14 cellular contexts compared by ENCODE assay signal in the genomic region with DNA sequence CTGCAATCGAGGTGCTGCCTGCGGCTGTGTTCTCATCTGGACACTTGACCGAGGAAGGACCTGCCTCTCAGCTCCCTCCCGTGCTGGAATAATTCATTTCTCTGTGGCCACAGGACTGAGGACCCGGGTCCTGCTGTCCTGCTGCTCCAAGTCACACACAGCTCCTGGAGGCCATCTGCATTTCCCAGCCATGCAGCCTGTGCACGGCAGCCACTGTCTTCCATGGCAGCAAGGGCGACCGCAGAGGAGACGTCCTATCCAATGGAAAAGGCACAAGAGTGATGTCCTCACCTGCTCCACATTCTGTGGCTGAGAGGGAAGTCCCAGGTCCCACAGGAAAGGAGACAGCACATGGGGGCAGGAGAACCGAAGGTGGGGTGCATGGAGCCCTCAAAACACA.
"Had no signal": no experiment of that assay in that cellular context is flagged by ENCODE, and none has a peak within 500 bp of the region (broad histone marks: within the 10 kb centered on the region; RNA-seq: fewer than 3 reads in every experiment).

No MANE protein-coding gene starts in this region.

- H3K36me3 Mint-ChIP-seq: activated naive CD8-positive, alpha-beta T cell treated with anti-CD3 and anti-CD28 coated beads, Interleukin-2, amount 10 ng/mL, durations not matched to agents 7 days and 5 days; memory B cell had no signal

- H3K4me1 Mint-ChIP-seq: activated naive CD8-positive, alpha-beta T cell treated with anti-CD3 and anti-CD28 coated beads, Interleukin-2, amount 10 ng/mL, durations not matched to agents 7 days and 5 days; memory B cell; nephron; stimulated activated naive CD8-positive, alpha-beta T cell treated with anti-CD3 and anti-CD28 coated beads, Interleukin-15, amount 100 ng/mL, for 72 hours had no signal

- H3K4me3 ChIP-seq: dorsolateral prefrontal cortex, esophagus muscularis mucosa, SJSA1, thoracic aorta had no signal

- H3K27ac ChIP-seq: dorsolateral prefrontal cortex, esophagus muscularis mucosa, SJSA1, thoracic aorta had no signal

- H3K27me3 Mint-ChIP-seq: activated naive CD8-positive, alpha-beta T cell treated with anti-CD3 and anti-CD28 coated beads, Interleukin-2, amount 10 ng/mL, durations not matched to agents 7 days and 5 days; stimulated activated naive CD8-positive, alpha-beta T cell treated with anti-CD3 and anti-CD28 coated beads, Interleukin-15, amount 100 ng/mL, for 72 hours had no signal

- H3K36me3 ChIP-seq: esophagus muscularis mucosa, SJSA1, thoracic aorta had no signal

- DNase-seq: activated gamma-delta T cell treated with Interleukin-2 at 50 U/mL for 16 hours; activated naive CD8-positive, alpha-beta T cell treated with anti-CD3 and anti-CD28 coated beads, Interleukin-2, amount 10 ng/mL, durations not matched to agents 7 days and 5 days; activated T-cell treated with anti-CD3 and anti-CD28 coated beads, Interleukin-2, amount 50 U/mL, for 1 hour; anterior cingulate cortex; occipital lobe; stimulated activated CD4-positive, alpha-beta T cell treated with anti-CD3 and anti-CD28 coated beads, Interleukin-15, amount 100 ng/mL, for 24 hours; stimulated activated CD4-positive, alpha-beta T cell treated with anti-CD3 and anti-CD28 coated beads, Interleukin-4, amount 100 ng/mL, for 24 hours; stimulated activated naive CD8-positive, alpha-beta T cell treated with anti-CD3 and anti-CD28 coated beads, Interleukin-15, amount 100 ng/mL, for 72 hours had no signal

- H3K27me3 ChIP-seq: SJSA1 had no signal

- H3K27ac Mint-ChIP-seq: activated naive CD8-positive, alpha-beta T cell treated with anti-CD3 and anti-CD28 coated beads, Interleukin-2, amount 10 ng/mL, durations not matched to agents 7 days and 5 days; memory B cell; nephron had no signal

- H3K4me3 Mint-ChIP-seq: activated naive CD8-positive, alpha-beta T cell treated with anti-CD3 and anti-CD28 coated beads, Interleukin-2, amount 10 ng/mL, durations not matched to agents 7 days and 5 days; memory B cell; nephron; stimulated activated naive CD8-positive, alpha-beta T cell treated with anti-CD3 and anti-CD28 coated beads, Interleukin-15, amount 100 ng/mL, for 72 hours had no signal

- ATAC-seq: stimulated activated naive CD8-positive, alpha-beta T cell treated with anti-CD3 and anti-CD28 coated beads, Interleukin-15, amount 100 ng/mL, for 72 hours had no signal

- H3K4me1 ChIP-seq: esophagus muscularis mucosa, SJSA1 had no signal

- H3K9me3 Mint-ChIP-seq: activated naive CD8-positive, alpha-beta T cell treated with anti-CD3 and anti-CD28 coated beads, Interleukin-2, amount 10 ng/mL, durations not matched to agents 7 days and 5 days; memory B cell; stimulated activated naive CD8-positive, alpha-beta T cell treated with anti-CD3 and anti-CD28 coated beads, Interleukin-15, amount 100 ng/mL, for 72 hours had no signal
